26 cellular contexts compared by ENCODE assay signal in the genomic region with DNA sequence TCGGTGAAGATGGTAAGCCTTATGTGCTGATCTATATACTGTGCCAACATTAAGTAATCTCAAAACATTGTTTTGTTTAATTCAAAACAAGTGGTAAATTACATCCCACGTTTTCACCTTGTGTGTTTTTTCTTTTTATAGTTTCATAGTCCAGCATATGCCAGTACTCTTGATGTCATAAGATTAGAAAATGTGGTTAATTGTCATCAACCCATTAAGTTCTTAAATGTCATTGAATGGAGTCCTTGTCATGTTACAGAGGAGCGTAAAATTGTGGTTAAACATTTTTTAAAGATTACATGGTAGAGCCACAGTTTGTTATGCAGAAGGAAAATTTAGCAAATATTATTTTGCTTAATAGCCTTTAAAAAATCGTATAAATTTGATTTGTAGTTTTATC.
"Had no signal": no experiment of that assay in that cellular context is flagged by ENCODE, and none has a peak within 500 bp of the region (broad histone marks: within the 10 kb centered on the region; RNA-seq: fewer than 3 reads in every experiment).

No MANE protein-coding gene starts in this region.

- DNase-seq: activated CD4-positive, alpha-beta memory T cell treated with anti-CD3 and anti-CD28 coated beads, Interleukin-2, amount 10 ng/mL, durations not matched to agents 7 days and 5 days; activated CD4-positive, alpha-beta T cell treated with anti-CD3 and anti-CD28 coated beads for 1 hour; activated CD4-positive, alpha-beta T cell treated with anti-CD3 and anti-CD28 coated beads for 4 hours; activated CD4-positive, alpha-beta T cell treated with anti-CD3 and anti-CD28 coated beads, Interleukin-2, amount 10 ng/mL, durations not matched to agents 7 days and 5 days; activated CD4-positive, alpha-beta T cell treated with anti-CD3 and anti-CD28 coated beads, Interleukin-2, amount 50 U/mL, for 4 hours; activated CD8-positive, alpha-beta memory T cell treated with anti-CD3 and anti-CD28 coated beads, Interleukin-2, amount 50 U/mL, for 48 hours; activated gamma-delta T cell treated with Interleukin-2 at 50 U/mL for 16 hours; activated naive CD4-positive, alpha-beta T cell treated with anti-CD3 and anti-CD28 coated beads, Interleukin-2, amount 50 U/mL, for 16 hours; activated naive CD4-positive, alpha-beta T cell treated with Interleukin-2 at 50 U/mL for 16 hours; activated T-cell treated with anti-CD3 and anti-CD28 coated beads for 4 hours; activated T-cell treated with anti-CD3 and anti-CD28 coated beads, Interleukin-2, amount 50 U/mL, for 24 hours; activated T-cell treated with anti-CD3 and anti-CD28 coated beads, Interleukin-2, amount 50 U/mL, for 72 hours; amniotic stem cell; anterior cingulate cortex; brain microvascular endothelial cell; dorsolateral prefrontal cortex; effector memory CD4-positive, alpha-beta T cell; endodermal cell; glutamatergic neuron; heart left ventricle; T-helper 2 cell had no signal

- H3K9me3 ChIP-seq: heart left ventricle had no signal

- H3K27ac ChIP-seq: brain microvascular endothelial cell, coronary artery, dorsolateral prefrontal cortex, heart left ventricle had no signal

- H3K4me3 Mint-ChIP-seq: activated CD4-positive, alpha-beta memory T cell treated with anti-CD3 and anti-CD28 coated beads, Interleukin-2, amount 10 ng/mL, durations not matched to agents 7 days and 5 days; activated CD4-positive, alpha-beta T cell treated with anti-CD3 and anti-CD28 coated beads, Interleukin-2, amount 10 ng/mL, durations not matched to agents 7 days and 5 days; activated naive CD8-positive, alpha-beta T cell; activated T-cell treated with anti-CD3 and anti-CD28 coated beads, Interleukin-2, amount 50 U/mL, for 24 hours; activated T-cell treated with anti-CD3 and anti-CD28 coated beads, Interleukin-2, amount 50 U/mL, for 72 hours; central memory CD8-positive, alpha-beta T cell; dendritic cell treated with granulocyte-macrophage colony-stimulating factor and Interleukin-4, amounts not matched to agents 40 ng/mL and 50 ng/mL, for 4 days; endodermal cell had no signal

- H3K4me1 Mint-ChIP-seq: activated CD4-positive, alpha-beta memory T cell treated with anti-CD3 and anti-CD28 coated beads, Interleukin-2, amount 10 ng/mL, durations not matched to agents 7 days and 5 days; activated CD4-positive, alpha-beta T cell treated with anti-CD3 and anti-CD28 coated beads, Interleukin-2, amount 10 ng/mL, durations not matched to agents 7 days and 5 days; central memory CD8-positive, alpha-beta T cell; endodermal cell had no signal

- ATAC-seq: activated T-cell treated with anti-CD3 and anti-CD28 coated beads, Interleukin-2, amount 50 U/mL, for 72 hours; esophagus mucosa; heart left ventricle had no signal

- H3K36me3 Mint-ChIP-seq: activated naive CD8-positive, alpha-beta T cell had no signal

- H3K27me3 Mint-ChIP-seq: activated CD4-positive, alpha-beta T cell treated with anti-CD3 and anti-CD28 coated beads, Interleukin-2, amount 10 ng/mL, durations not matched to agents 7 days and 5 days; activated T-cell treated with anti-CD3 and anti-CD28 coated beads, Interleukin-2, amount 50 U/mL, for 24 hours; dendritic cell treated with granulocyte-macrophage colony-stimulating factor and Interleukin-4, amounts not matched to agents 40 ng/mL and 50 ng/mL, for 4 days had no signal

- H3K27me3 ChIP-seq: brain microvascular endothelial cell, heart left ventricle had no signal

- H3K9me3 Mint-ChIP-seq: activated CD4-positive, alpha-beta memory T cell treated with anti-CD3 and anti-CD28 coated beads, Interleukin-2, amount 10 ng/mL, durations not matched to agents 7 days and 5 days; activated CD4-positive, alpha-beta T cell treated with anti-CD3 and anti-CD28 coated beads, Interleukin-2, amount 10 ng/mL, durations not matched to agents 7 days and 5 days; activated T-cell treated with anti-CD3 and anti-CD28 coated beads, Interleukin-2, amount 50 U/mL, for 24 hours; activated T-cell treated with anti-CD3 and anti-CD28 coated beads, Interleukin-2, amount 50 U/mL, for 72 hours; central memory CD8-positive, alpha-beta T cell; dendritic cell treated with granulocyte-macrophage colony-stimulating factor and Interleukin-4, amounts not matched to agents 40 ng/mL and 50 ng/mL, for 4 days; endodermal cell had no signal

- H3K27ac Mint-ChIP-seq: activated CD4-positive, alpha-beta memory T cell treated with anti-CD3 and anti-CD28 coated beads, Interleukin-2, amount 10 ng/mL, durations not matched to agents 7 days and 5 days; activated CD4-positive, alpha-beta T cell treated with anti-CD3 and anti-CD28 coated beads, Interleukin-2, amount 10 ng/mL, durations not matched to agents 7 days and 5 days; activated naive CD8-positive, alpha-beta T cell; activated T-cell treated with anti-CD3 and anti-CD28 coated beads, Interleukin-2, amount 50 U/mL, for 24 hours; activated T-cell treated with anti-CD3 and anti-CD28 coated beads, Interleukin-2, amount 50 U/mL, for 72 hours; dendritic cell treated with granulocyte-macrophage colony-stimulating factor and Interleukin-4, amounts not matched to agents 40 ng/mL and 50 ng/mL, for 4 days; endodermal cell had no signal

- H3K4me3 ChIP-seq: coronary artery, dorsolateral prefrontal cortex, heart left ventricle had no signal

- H3K36me3 ChIP-seq: brain microvascular endothelial cell had no signal
